In the genomic region with DNA sequence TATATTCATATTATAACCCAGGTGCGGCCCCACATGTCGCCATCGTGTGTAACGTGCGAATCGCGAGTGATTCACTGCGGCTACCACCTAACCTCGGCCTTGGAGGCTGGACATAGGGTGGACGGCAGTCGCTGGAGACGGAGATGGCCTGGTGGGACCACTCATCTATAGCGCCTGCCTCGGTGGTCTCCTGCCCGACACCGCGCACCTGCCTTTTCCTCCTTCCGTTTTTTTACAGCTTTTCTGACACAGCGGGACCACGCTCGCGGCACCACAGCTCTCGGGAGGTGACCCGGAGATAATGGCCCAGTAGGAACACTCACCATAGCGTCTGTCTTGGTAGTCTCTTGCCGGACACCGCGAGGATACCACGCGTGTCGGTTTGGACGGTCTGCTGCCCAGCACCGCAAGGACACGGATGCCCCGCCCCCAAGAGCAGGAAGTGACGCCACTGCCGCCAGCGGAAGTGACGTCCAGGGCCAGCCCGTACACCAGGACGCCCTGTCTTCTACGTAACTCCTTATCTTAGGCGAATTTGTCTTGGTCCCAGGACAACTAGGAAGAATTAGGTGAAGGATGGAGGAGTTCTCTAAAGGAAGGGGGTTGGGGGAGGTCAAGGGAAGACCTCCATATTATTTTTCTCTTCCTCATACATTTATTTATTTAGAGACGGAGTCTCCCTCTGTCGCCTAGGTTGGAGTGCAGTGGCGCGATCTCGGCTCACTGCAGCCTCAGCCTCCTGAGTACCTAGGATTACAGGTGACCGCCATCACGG, we compare ENCODE assay signal across 8 cellular contexts.
DNase-seq lines count a peak whose midpoint lies in the region; ATAC-seq and TF ChIP-seq lines count a peak whose summit lies in the region.

No MANE protein-coding gene starts in this region.

- DNase-seq in NOMO-1 treated with dmso at 0.1 percent for 144 hours (lab: John Stamatoyannopoulos, UW; ENCODE audit: unreplicated experiment) (peak; percentile 43), epidermal melanocyte (ENCODE audit: insufficient read length, low spot score) (peak; percentile 81), middle frontal gyrus (ENCODE audit: extremely low spot score, low spot score) (peak; percentile 74), DMS53 treated with DMSO at 0.1 percent for 48 hours (lab: John Stamatoyannopoulos, UW; ENCODE audit: unreplicated experiment) (no peak)
- DNase-seq in activated CD8-positive, alpha-beta memory T cell treated with anti-CD3 and anti-CD28 coated beads, Interleukin-2, amount 50 U/mL, for 48 hours: peak; percentile 95
- DNase-seq in stimulated activated CD8-positive, alpha-beta memory T cell treated with anti-CD3 and anti-CD28 coated beads, Interleukin-15, amount 100 ng/mL, for 24 hours (ENCODE audit: low read depth): peak; percentile 69

- peak; percentile 83 for ATAC-seq in HG03135 (IDR thresholded peaks at IDR 0.05; ENCODE audit: unreplicated experiment)

- peak; percentile 47 for TF ChIP-seq POLR2A in GM10847 (IDR thresholded peaks at IDR 0.05; ENCODE audit: extremely low read depth, insufficient read length)
